Comparison of ENCODE assay signal across 8 cellular contexts in the genomic region with DNA sequence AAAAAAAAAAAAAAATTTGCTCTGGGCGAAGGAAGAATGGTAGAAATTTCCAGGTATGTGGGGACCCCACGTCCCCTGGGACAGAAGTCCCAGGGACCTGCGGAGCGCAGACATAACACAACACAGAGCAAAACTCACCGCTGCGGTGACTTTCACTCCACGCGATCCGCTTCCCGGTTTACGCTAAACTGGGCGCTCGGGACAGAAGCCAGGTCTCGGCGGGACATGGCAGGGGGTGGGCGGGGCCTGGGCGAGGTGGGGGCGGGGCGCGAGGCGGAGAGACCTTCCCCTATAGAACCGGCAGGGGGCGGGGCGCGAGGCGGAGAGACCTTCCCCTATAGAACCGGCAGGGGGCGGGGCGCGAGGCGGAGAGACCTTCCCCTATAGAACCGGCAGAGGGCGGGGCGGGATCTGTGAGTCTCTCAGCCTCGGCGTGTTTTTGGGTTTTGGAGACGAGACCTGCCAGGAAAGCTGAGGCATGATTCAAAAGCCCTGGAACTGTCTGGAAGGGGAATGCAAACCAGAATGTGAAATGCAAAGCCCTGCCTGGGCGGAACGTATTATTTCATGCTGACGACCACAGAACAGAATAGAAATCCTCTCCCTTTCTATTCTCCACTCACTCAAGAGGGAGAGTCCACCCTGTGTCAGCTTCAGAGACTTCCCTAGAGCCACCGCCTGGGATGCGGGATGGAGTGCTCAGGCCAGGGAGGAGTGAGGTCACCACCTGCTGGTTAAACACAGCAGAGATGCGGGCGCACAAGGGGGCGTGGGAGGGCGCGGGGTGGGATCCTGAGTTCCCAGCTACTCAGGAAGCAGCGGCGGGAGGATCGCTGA. TPM values are rescaled to one million over a fixed set of nuclear protein-coding genes. Genes with fewer than 3 reads are reported as not detected.
DNase-seq lines count a peak whose midpoint lies in the region; ATAC-seq and TF ChIP-seq lines count a peak whose summit lies in the region.

No MANE protein-coding gene starts in this region.

- H3K36me3 Mint-ChIP-seq in Caco-2 (ENCODE audit: insufficient read depth, unreplicated experiment), result no peaks in the 10 kb centered on the region
- H3K36me3 Mint-ChIP-seq in activated CD4-positive, alpha-beta T cell treated with anti-CD3 and anti-CD28 coated beads for 36 hours (ENCODE audit: low read depth), result peaks cover 7% of the 10 kb centered on the region

- peak; percentile 46 to 61 for DNase-seq in Caco-2
- peak; percentile 81 for DNase-seq in NB4 (ENCODE audit: low read depth)
- DNase-seq in activated CD4-positive, alpha-beta T cell treated with anti-CD3 and anti-CD28 coated beads for 36 hours, result peak; percentile 88
- peak; percentile 72 for DNase-seq in cerebellar cortex (ENCODE audit: low spot score)
- no peak for DNase-seq in kidney epithelial cell (ENCODE audit: low read depth)
- peak; percentile 53 to 71 (median 63) for DNase-seq in stimulated activated CD4-positive, alpha-beta T cell treated with anti-CD3 and anti-CD28 coated beads, Interleukin-12 subunit alpha, Interleukin-12 subunit beta, amount 100 ng/mL, for 48 hours (ENCODE audit: low read depth in 2 of 3, low spot score in 1 of 3)
- DNase-seq in NOMO-1 treated with dmso at 0.1 percent for 144 hours (lab: John Stamatoyannopoulos, UW; ENCODE audit: unreplicated experiment), result no peak

- H3K36me3 ChIP-seq in Caco-2 (ENCODE audit: control insufficient read depth, insufficient read depth, low read length) (no peaks in the 10 kb centered on the region), kidney epithelial cell (ENCODE audit: control insufficient read depth, insufficient read depth, low read length) (no peaks in the 10 kb centered on the region)

- H3K4me3 Mint-ChIP-seq in Caco-2 (ENCODE audit: unreplicated experiment), result peak overlapping the region; percentile 55
- peak overlapping the region; percentile 72 for H3K4me3 Mint-ChIP-seq in activated CD4-positive, alpha-beta T cell treated with anti-CD3 and anti-CD28 coated beads for 36 hours

- H3K4me3 ChIP-seq in Caco-2 (ENCODE audit: low read depth, low read length), result no peak overlapping the region
- H3K4me3 ChIP-seq in NB4 (ENCODE audit: low read depth, low read length), result peak overlapping the region; percentile 55
- peak overlapping the region; percentile 45 for H3K4me3 ChIP-seq in kidney epithelial cell (ENCODE audit: low read depth, low read length)

- peaks cover 25% of the 10 kb centered on the region for H3K9me3 Mint-ChIP-seq in Caco-2 (ENCODE audit: unreplicated experiment)
- peaks cover 10% of the 10 kb centered on the region for H3K9me3 Mint-ChIP-seq in activated CD4-positive, alpha-beta T cell treated with anti-CD3 and anti-CD28 coated beads for 36 hours (ENCODE audit: low read depth)

- H3K4me1 ChIP-seq in Caco-2, result no peaks in the 10 kb centered on the region

- POLR2A ChIA-PET in Caco-2 (lab: Charles Lee), result no interaction called here
- POLR2A ChIA-PET in activated CD4-positive, alpha-beta T cell treated with anti-CD3 and anti-CD28 coated beads for 36 hours (lab: Charles Lee), result interaction anchor here (0.6 kb wide), 1 partner anchor 934 kb away, joined by 4 read pairs; no protein-coding TSS in a partner anchor

- no peaks in the 10 kb centered on the region for H3K27me3 ChIP-seq in Caco-2 (replicated peaks; ENCODE audit: control insufficient read depth, insufficient read depth, low read length)
- H3K27me3 ChIP-seq in kidney epithelial cell (ENCODE audit: control insufficient read depth, insufficient read depth, low read length), result no peaks in the 10 kb centered on the region

- H3K27me3 Mint-ChIP-seq in Caco-2 (ENCODE audit: insufficient read depth, unreplicated experiment), result no peaks in the 10 kb centered on the region
- H3K27me3 Mint-ChIP-seq in activated CD4-positive, alpha-beta T cell treated with anti-CD3 and anti-CD28 coated beads for 36 hours, result peaks cover 9% of the 10 kb centered on the region

- CTCF ChIA-PET in Caco-2 (lab: Charles Lee), result interaction anchor here (0.7 kb wide), 1 partner anchor 216 kb away, joined by 6 read pairs; no protein-coding TSS in a partner anchor
- CTCF ChIA-PET in activated CD4-positive, alpha-beta T cell treated with anti-CD3 and anti-CD28 coated beads for 36 hours (lab: Charles Lee), result no interaction called here

- intact Hi-C loops in Caco-2 (cut with micrococcal nuclease; ENCODE audit: unreplicated experiment), result no loop called here
- intact Hi-C loops in activated CD4-positive, alpha-beta T cell treated with anti-CD3 and anti-CD28 coated beads for 36 hours (cut with DNase I, micrococcal nuclease), result loop anchor here in 1 of 2 experiments (1.0 to 5.0 kb wide), 7 partner anchors 30 to 529 kb away; a partner anchor contains a TSS

- H3K4me1 Mint-ChIP-seq in Caco-2 (ENCODE audit: low read depth, unreplicated experiment), result no peaks in the 10 kb centered on the region
- peaks cover 15% of the 10 kb centered on the region for H3K4me1 Mint-ChIP-seq in activated CD4-positive, alpha-beta T cell treated with anti-CD3 and anti-CD28 coated beads for 36 hours

- no TSS peak for BruUV-seq in Caco-2 (replicated peaks; lab: Mats Ljungman, UMichigan)

- ATAC-seq in activated CD4-positive, alpha-beta T cell treated with anti-CD3 and anti-CD28 coated beads for 36 hours, result peak; percentile 88
- no peak for ATAC-seq in GM19328 (IDR thresholded peaks at IDR 0.05; ENCODE audit: unreplicated experiment)

- peaks cover 10% of the 10 kb centered on the region; the same call in 1 of the 2 replicates for H3K9me3 ChIP-seq in Caco-2

- TF ChIP-seq CTCF in Caco-2 (IDR thresholded peaks at IDR 0.05; ENCODE audit: insufficient read depth in 1 of 2, low read depth in 1 of 2, low read length in 1 of 2, severe bottlenecking in 1 of 2, unreplicated experiment in 1 of 2) (peak; percentile 5 to 57), NB4 (IDR thresholded peaks at IDR 0.05; ENCODE audit: low read depth, low read length) (peak; percentile 21), kidney epithelial cell (IDR thresholded peaks at IDR 0.05; ENCODE audit: insufficient read depth, low read length, poor library complexity, severe bottlenecking) (peak; percentile 65)

- no peak overlapping the region for H3K27ac Mint-ChIP-seq in Caco-2 (ENCODE audit: unreplicated experiment)
- no peak overlapping the region for H3K27ac Mint-ChIP-seq in activated CD4-positive, alpha-beta T cell treated with anti-CD3 and anti-CD28 coated beads for 36 hours

- no peak for TF ChIP-seq POLR2A in NB4 (IDR thresholded peaks at IDR 0.05; ENCODE audit: extremely low read depth, insufficient read length)

RNA-seq across cellular contexts. Expression of a gene that starts 20.2 kb away (rescaled TPM):
- total RNA-seq in Caco-2 (2022) (not detected in 2 replicates), kidney epithelial cell (not detected in 2 replicates)
- total RNA-seq in activated CD4-positive, alpha-beta T cell treated with anti-CD3 and anti-CD28 coated beads for 36 hours, result under 1 TPM in 1 of 2 experiments, not detected in 1; 0.11 TPM

RNA-seq across cellular contexts. Expression of a gene that starts 30.9 kb away (rescaled TPM):
- total RNA-seq in Caco-2 (2022) (8.8 and 11.5 TPM in 2 replicates), kidney epithelial cell (12.8 and 13.1 TPM in 2 replicates)
- 10 to 100 TPM; 10.7 to 11.4 TPM for total RNA-seq in activated CD4-positive, alpha-beta T cell treated with anti-CD3 and anti-CD28 coated beads for 36 hours

RNA-seq across cellular contexts. Expression of a gene that starts 51.0 kb away (rescaled TPM):
- total RNA-seq in Caco-2 (2022) (0.11 and 0.21 TPM in 2 replicates), kidney epithelial cell (not detected in 2 replicates)
- not detected for total RNA-seq in activated CD4-positive, alpha-beta T cell treated with anti-CD3 and anti-CD28 coated beads for 36 hours

Comparison
In these comparisons a context has a peak if more than half of its experiments do, and no peak if none do; other contexts are left out.
1. DNase-seq: peak in Caco-2 (2 of 2), NB4 (single experiment), activated CD4-positive, alpha-beta T cell treated with anti-CD3 and anti-CD28 coated beads for 36 hours (single experiment), cerebellar cortex (single experiment) and stimulated activated CD4-positive, alpha-beta T cell treated with anti-CD3 and anti-CD28 coated beads, Interleukin-12 subunit alpha, Interleukin-12 subunit beta, amount 100 ng/mL, for 48 hours (3 of 3); none in kidney epithelial cell (single experiment) and NOMO-1 treated with dmso at 0.1 percent for 144 hours (single experiment).
2. Peak in every context shown above with its lines, with median percentiles within 50 percentile points of each other: CTCF ChIP-seq.